In the genomic region with DNA sequence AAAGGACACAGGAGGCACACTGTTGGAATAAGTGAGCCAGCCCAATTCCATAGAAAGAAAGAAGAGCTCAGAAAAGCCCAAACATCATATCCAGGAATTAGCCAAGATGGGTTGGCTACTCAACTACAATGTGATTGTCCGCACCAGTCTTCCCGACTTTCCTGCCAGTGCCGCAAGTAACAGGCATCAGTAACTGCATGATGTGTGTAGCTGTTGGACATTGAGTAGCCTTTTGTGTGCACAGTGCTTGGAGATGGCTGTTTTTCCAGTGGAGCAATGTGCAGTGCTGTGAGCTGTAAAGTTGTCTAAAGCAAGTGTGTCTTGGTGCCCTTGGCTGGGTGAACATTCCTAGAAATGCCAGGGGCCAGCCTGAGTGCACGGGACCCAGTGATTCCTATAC, we compare ENCODE assay signal across 15 cellular contexts. TPM values are rescaled to one million over a fixed set of nuclear protein-coding genes. Genes with fewer than 3 reads are reported as not detected.
A peak's percentile ranks its signal among the peaks of the same experiment; 100 is the strongest.
DNase-seq lines count a peak whose midpoint lies in the region; ATAC-seq, FAIRE-seq and TF ChIP-seq lines count a peak whose summit lies in the region.
"Had no signal": no experiment of that assay in that cellular context is flagged by ENCODE, and none has a peak within 500 bp of the region (broad histone marks: within the 10 kb centered on the region; RNA-seq: fewer than 3 reads in every experiment).

No MANE protein-coding gene starts in this region.

- no peak overlapping the region for H3K4me3 Mint-ChIP-seq in endothelial cell (ENCODE audit: unreplicated experiment)
- no peak overlapping the region for H3K4me3 Mint-ChIP-seq in stimulated activated naive B cell treated with anti-CD40 and anti-IgM and Interleukin-4, amounts not matched to agents 10 μg/mL and 1 μg/mL and 100 μg/mL, for 72 hours

- peak overlapping the region; percentile 39 for H3K27ac ChIP-seq in cardiac muscle cell
- H3K27ac ChIP-seq: HL-60 had no signal

- intact Hi-C loops in left cardiac atrium (cut with DNase I): no loop called here

- peak overlapping the region; percentile 12 for H3K27ac Mint-ChIP-seq in endothelial cell (ENCODE audit: unreplicated experiment)
- H3K27ac Mint-ChIP-seq in stimulated activated naive B cell treated with anti-CD40 and anti-IgM and Interleukin-4, amounts not matched to agents 10 μg/mL and 1 μg/mL and 100 μg/mL, for 72 hours: peak overlapping the region; percentile 77

- H3K27me3 Mint-ChIP-seq in endothelial cell (ENCODE audit: unreplicated experiment): peaks cover under 1% of the 10 kb centered on the region
- no peaks in the 10 kb centered on the region for H3K27me3 Mint-ChIP-seq in stimulated activated naive B cell treated with anti-CD40 and anti-IgM and Interleukin-4, amounts not matched to agents 10 μg/mL and 1 μg/mL and 100 μg/mL, for 72 hours

- no peak overlapping the region for H3K4me3 ChIP-seq in cardiac muscle cell

- H3K4me1 ChIP-seq in cardiac muscle cell (ENCODE audit: low read depth): no peaks in the 10 kb centered on the region

- ATAC-seq in left cardiac atrium: no peak
- no peak for ATAC-seq in stimulated activated naive B cell treated with anti-CD40 and anti-IgM and Interleukin-4, amounts not matched to agents 10 μg/mL and 1 μg/mL and 100 μg/mL, for 72 hours (replicated peaks)

- peak; percentile 14 for FAIRE-seq in GM19239 (lab: Jason Lieb, UNC)

- H3K9me3 Mint-ChIP-seq in endothelial cell (ENCODE audit: unreplicated experiment): no peaks in the 10 kb centered on the region
- H3K9me3 Mint-ChIP-seq in stimulated activated naive B cell treated with anti-CD40 and anti-IgM and Interleukin-4, amounts not matched to agents 10 μg/mL and 1 μg/mL and 100 μg/mL, for 72 hours: no peaks in the 10 kb centered on the region

- peaks cover 10% of the 10 kb centered on the region for H3K4me1 Mint-ChIP-seq in endothelial cell (ENCODE audit: unreplicated experiment)
- peaks cover 17 to 24% of the 10 kb centered on the region in 2 donors for H3K4me1 Mint-ChIP-seq in stimulated activated naive B cell treated with anti-CD40 and anti-IgM and Interleukin-4, amounts not matched to agents 10 μg/mL and 1 μg/mL and 100 μg/mL, for 72 hours

- H3K9me3 ChIP-seq in cardiac muscle cell (ENCODE audit: low read depth): no peaks in the 10 kb centered on the region

- H3K27me3 ChIP-seq in cardiac muscle cell: no peaks in the 10 kb centered on the region

- H3K36me3 ChIP-seq in cardiac muscle cell: peaks cover 13% of the 10 kb centered on the region

- no peak for DNase-seq in cardiac muscle cell (ENCODE audit: low read depth in 1 of 2, low spot score in 1 of 2)
- no peak for DNase-seq in left cardiac atrium
- DNase-seq in GM19239 (ENCODE audit: insufficient read length, low spot score): no peak
- no peak for DNase-seq in endothelial cell (ENCODE audit: low spot score)
- DNase-seq in stimulated activated naive B cell treated with anti-CD40 and anti-IgM and Interleukin-4, amounts not matched to agents 10 μg/mL and 1 μg/mL and 100 μg/mL, for 72 hours: no peak
- no peak for DNase-seq in 8988T
- no peak for DNase-seq in NCI-H2227 (lab: John Stamatoyannopoulos, UW; ENCODE audit: unreplicated experiment)
- DNase-seq in A172 (ENCODE audit: low spot score): no peak
- DNase-seq: ACHN, GOT3, KG1, NCI-H1092, NCI-H1694, NCI-H446 had no signal

- H3K36me3 Mint-ChIP-seq in endothelial cell (ENCODE audit: low read depth, unreplicated experiment): peaks cover 30% of the 10 kb centered on the region
- H3K36me3 Mint-ChIP-seq in stimulated activated naive B cell treated with anti-CD40 and anti-IgM and Interleukin-4, amounts not matched to agents 10 μg/mL and 1 μg/mL and 100 μg/mL, for 72 hours: peaks cover 42 to 56% of the 10 kb centered on the region in 2 donors

- TF ChIP-seq CTCF in cardiac muscle cell (IDR thresholded peaks at IDR 0.05; ENCODE audit: low read depth, low read length) (no peak), endothelial cell (IDR thresholded peaks at IDR 0.05; ENCODE audit: unreplicated experiment) (no peak)

RNA-seq across cellular contexts. Expression of a gene that starts 29.2 kb away (rescaled TPM):
- 17.3 and 34.0 TPM in 2 replicates for total RNA-seq in cardiac muscle cell
- polyA plus RNA-seq in cardiac muscle cell: 12.0 and 23.4 TPM in 2 replicates
- total RNA-seq in left cardiac atrium: 10 to 100 TPM; 15.1 to 16.6 TPM
- total RNA-seq in endothelial cell (ENCODE audit: unreplicated experiment): 33.7 TPM
- 10.3 and 12.0 TPM in 2 replicates for total RNA-seq in A172 (2014; rRNA removed; shearing (Covaris generic))

RNA-seq across cellular contexts. Expression of a gene that starts 38.4 kb away (rescaled TPM):
- total RNA-seq in cardiac muscle cell (58.7 and 58.8 TPM in 2 replicates), left cardiac atrium (10 to 100 TPM; 22.5 to 37.0 TPM), endothelial cell (ENCODE audit: unreplicated experiment) (65.0 TPM)
- 56.8 and 81.1 TPM in 2 replicates for polyA plus RNA-seq in cardiac muscle cell
- total RNA-seq in A172 (2014; rRNA removed; shearing (Covaris generic)): 50.8 and 55.6 TPM in 2 replicates
